Comparison of ENCODE assay signal across 25 cellular contexts in the genomic region with DNA sequence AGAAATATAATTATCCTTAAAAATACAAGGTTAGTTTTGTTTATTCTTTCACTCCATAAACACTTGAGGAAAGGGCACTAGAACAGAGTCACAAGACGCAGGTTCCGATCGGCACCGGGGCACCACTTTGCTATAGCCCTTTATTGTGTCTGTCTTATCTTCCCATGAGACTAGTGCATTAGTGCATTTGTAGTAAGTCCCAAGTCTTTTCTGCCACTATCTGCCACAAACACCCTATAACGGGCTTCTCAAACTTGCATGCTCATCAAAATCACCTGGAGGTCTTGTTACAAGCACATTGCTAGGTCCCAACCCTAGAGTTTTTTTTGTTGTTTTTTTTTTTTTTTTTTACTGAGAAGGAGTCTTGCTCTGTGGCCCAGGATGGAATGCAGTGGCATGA.
DNase-seq lines count a peak whose midpoint lies in the region; ATAC-seq and TF ChIP-seq lines count a peak whose summit lies in the region.
"Had no signal": no experiment of that assay in that cellular context is flagged by ENCODE, and none has a peak within 500 bp of the region (broad histone marks: within the 10 kb centered on the region; RNA-seq: fewer than 3 reads in every experiment).

No MANE protein-coding gene starts in this region.

- no peak overlapping the region for H3K4me3 ChIP-seq in lower lobe of right lung
- H3K4me3 ChIP-seq in gastrocnemius medialis = no peak overlapping the region
- H3K4me3 ChIP-seq: ovary, right atrium auricular region had no signal

- H3K27ac ChIP-seq in lower lobe of right lung = no peak overlapping the region
- H3K27ac ChIP-seq in gastrocnemius medialis = peak overlapping the region in 3 of 4 donors; percentile 1 to 33 (median 28)
- H3K27ac ChIP-seq: 22Rv1, HL-60, right atrium auricular region had no signal

- in situ Hi-C loops in gastrocnemius medialis (cut with MboI; ENCODE audit: low sequenced_read_pairs in 4 of 4) = no loop called here

- H3K4me3 Mint-ChIP-seq in T-helper 17 cell = no peak overlapping the region
- H3K4me3 Mint-ChIP-seq: activated CD8-positive, alpha-beta T cell treated with anti-CD3 and anti-CD28 coated beads, Interleukin-2, amount 10 ng/mL, durations not matched to agents 7 days and 5 days; dendritic cell treated with granulocyte-macrophage colony-stimulating factor and Interleukin-4, amounts not matched to agents 40 ng/mL and 50 ng/mL, for 4 days; stimulated activated naive CD8-positive, alpha-beta T cell treated with anti-CD3 and anti-CD28 coated beads, Interleukin-15, amount 100 ng/mL, for 72 hours had no signal

- H3K9me3 ChIP-seq in T-helper 17 cell (ENCODE audit: control insufficient read depth, low read length, poor library complexity, severe bottlenecking) = no peaks in the 10 kb centered on the region
- H3K9me3 ChIP-seq in lower lobe of right lung = no peaks in the 10 kb centered on the region
- no peaks in the 10 kb centered on the region for H3K9me3 ChIP-seq in gastrocnemius medialis
- H3K9me3 ChIP-seq: ovary, right atrium auricular region had no signal

- H3K4me1 Mint-ChIP-seq in T-helper 17 cell = peaks cover 26% of the 10 kb centered on the region

- H3K27me3 Mint-ChIP-seq in T-helper 17 cell = no peaks in the 10 kb centered on the region
- H3K27me3 Mint-ChIP-seq: dendritic cell treated with granulocyte-macrophage colony-stimulating factor and Interleukin-4, amounts not matched to agents 40 ng/mL and 50 ng/mL, for 4 days; stimulated activated naive CD8-positive, alpha-beta T cell treated with anti-CD3 and anti-CD28 coated beads, Interleukin-15, amount 100 ng/mL, for 72 hours had no signal

- peaks cover 6% of the 10 kb centered on the region for H3K36me3 Mint-ChIP-seq in T-helper 17 cell (ENCODE audit: low read depth)

- H3K27me3 ChIP-seq in lower lobe of right lung (ENCODE audit: low read depth) (no peaks in the 10 kb centered on the region), gastrocnemius medialis (no peaks in the 10 kb centered on the region)
- H3K27me3 ChIP-seq: ovary, right atrium auricular region had no signal

- H3K36me3 ChIP-seq in lower lobe of right lung = no peaks in the 10 kb centered on the region
- no peaks in the 10 kb centered on the region for H3K36me3 ChIP-seq in gastrocnemius medialis
- H3K36me3 ChIP-seq: ovary, right atrium auricular region had no signal

- DNase-seq in NCI-H2029 (lab: John Stamatoyannopoulos, UW) = peak; percentile 25
- DNase-seq in NCI-H2029 treated with DMSO at 0.1 percent for 48 hours (lab: John Stamatoyannopoulos, UW) = no peak
- DNase-seq in T-helper 17 cell = no peak
- DNase-seq in lower lobe of right lung = no peak
- no peak for DNase-seq in gastrocnemius medialis
- DNase-seq in stimulated activated CD4-positive, alpha-beta T cell treated with anti-CD3 and anti-CD28 coated beads, Interleukin-4, amount 100 ng/mL, for 24 hours = no peak
- DNase-seq in NCI-H128 (lab: John Stamatoyannopoulos, UW; ENCODE audit: unreplicated experiment) = no peak
- DNase-seq: activated CD8-positive, alpha-beta T cell treated with anti-CD3 and anti-CD28 coated beads, Interleukin-2, amount 10 ng/mL, durations not matched to agents 7 days and 5 days; activated effector memory CD4-positive, alpha-beta T cell treated with Interleukin-2 at 50 U/mL for 16 hours; activated T-cell treated with anti-CD3 and anti-CD28 coated beads for 4 hours; amygdala; DMS79; GF-D8; NCI-H1092; NCI-H1930; NCI-H82; ovary; RPMI8226; stimulated activated naive CD8-positive, alpha-beta T cell treated with anti-CD3 and anti-CD28 coated beads, Interleukin-15, amount 100 ng/mL, for 72 hours; trophoblast cell had no signal

- intact Hi-C loops in lower lobe of right lung (cut with DNase I) (no loop called here), gastrocnemius medialis (cut with DNase I; ENCODE audit: low total_unique reads) (loop anchor here (10.0 kb wide), 1 partner anchor 214 kb away; the partner anchor contains the start of gene FOXP1)

- H3K4me1 ChIP-seq in lower lobe of right lung (peaks cover 9% of the 10 kb centered on the region), gastrocnemius medialis (peaks cover 10 to 18% of the 10 kb centered on the region in 2 donors)
- H3K4me1 ChIP-seq: right atrium auricular region had no signal

- TF ChIP-seq POLR2A in gastrocnemius medialis (IDR thresholded peaks at IDR 0.05) = no peak

- no peak for ATAC-seq in T-helper 17 cell
- ATAC-seq in lower lobe of right lung = peak; percentile 23 to 60
- ATAC-seq in gastrocnemius medialis = peak; percentile 14 to 24
- ATAC-seq in HG02973 (IDR thresholded peaks at IDR 0.05; ENCODE audit: unreplicated experiment) = no peak
- ATAC-seq: activated CD8-positive, alpha-beta T cell treated with anti-CD3 and anti-CD28 coated beads, Interleukin-2, amount 10 ng/mL, durations not matched to agents 7 days and 5 days; stimulated activated naive CD8-positive, alpha-beta T cell treated with anti-CD3 and anti-CD28 coated beads, Interleukin-15, amount 100 ng/mL, for 72 hours had no signal

- TF ChIP-seq CTCF in lower lobe of right lung (IDR thresholded peaks at IDR 0.05) (no peak), gastrocnemius medialis (IDR thresholded peaks at IDR 0.05 in 4 of 5, conservative IDR thresholded peaks at IDR 0.05 in 1 of 5) (no peak)

- peak overlapping the region; percentile 94 for H3K27ac Mint-ChIP-seq in T-helper 17 cell
- H3K27ac Mint-ChIP-seq: activated CD8-positive, alpha-beta T cell treated with anti-CD3 and anti-CD28 coated beads, Interleukin-2, amount 10 ng/mL, durations not matched to agents 7 days and 5 days; dendritic cell treated with granulocyte-macrophage colony-stimulating factor and Interleukin-4, amounts not matched to agents 40 ng/mL and 50 ng/mL, for 4 days had no signal

Comparison
In these comparisons a context has a peak if more than half of its experiments do, and no peak if none do; other contexts are left out.
1. ATAC-seq: peak in lower lobe of right lung (2 of 2) and gastrocnemius medialis (2 of 2); none in T-helper 17 cell (single experiment) and HG02973 (single experiment).